29 cellular contexts compared by ENCODE assay signal in the genomic region with DNA sequence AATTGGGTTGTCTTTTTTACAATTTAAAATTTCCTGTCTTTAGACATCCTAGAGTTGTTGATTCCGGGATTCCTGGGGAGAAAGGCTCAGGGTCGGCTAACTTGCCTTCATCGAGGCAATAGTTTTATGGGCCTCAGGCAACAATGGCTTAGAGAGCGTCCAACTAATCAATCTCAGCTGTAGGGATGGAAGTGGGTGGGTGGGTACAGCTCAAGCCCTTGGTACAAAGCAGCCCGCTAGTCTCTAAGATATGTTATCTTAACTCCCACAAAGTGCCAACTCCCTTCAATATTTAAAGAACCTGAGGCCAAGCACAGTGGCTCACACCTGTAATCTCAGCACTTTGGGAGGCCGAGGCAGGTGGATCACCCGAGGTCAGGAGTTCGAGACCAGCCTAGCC. TPM values are rescaled to one million over a fixed set of nuclear protein-coding genes. Genes with fewer than 3 reads are reported as not detected.
"Had no signal": no experiment of that assay in that cellular context is flagged by ENCODE, and none has a peak within 500 bp of the region (broad histone marks: within the 10 kb centered on the region; RNA-seq: fewer than 3 reads in every experiment).

No MANE protein-coding gene starts in this region.

- H3K27me3 ChIP-seq: testis, thyroid gland, upper lobe of left lung, vagina had no signal

- H3K4me1 ChIP-seq: left ventricle myocardium inferior, pancreas, prostate gland, stomach, testis, thyroid gland, transverse colon, upper lobe of left lung, vagina had no signal

- DNase-seq: hypothalamus; immature natural killer cell; kidney; left ventricle myocardium inferior; midbrain; mucosa of descending colon; naive thymus-derived CD4-positive, alpha-beta T cell; nucleus accumbens; pancreas; retina; right cardiac atrium; stimulated activated CD4-positive, alpha-beta T cell treated with anti-CD3 and anti-CD28 coated beads, Interleukin-12 subunit alpha, Interleukin-12 subunit beta, amount 100 ng/mL, for 4 hours; stimulated activated CD4-positive, alpha-beta T cell treated with anti-CD3 and anti-CD28 coated beads, Interleukin-15, amount 100 ng/mL, for 24 hours; stimulated activated CD4-positive, alpha-beta T cell treated with anti-CD3 and anti-CD28 coated beads, Interleukin-2, amount 100 ng/mL, for 24 hours; stimulated activated CD4-positive, alpha-beta T cell treated with anti-CD3 and anti-CD28 coated beads, Interleukin-4, amount 100 ng/mL, for 1 hour; stimulated activated naive B cell treated with anti-CD40 and anti-IgM and Interleukin-4, amounts not matched to agents 10 μg/mL and 1 μg/mL and 100 μg/mL, for 72 hours; stimulated activated naive CD8-positive, alpha-beta T cell treated with anti-CD3 and anti-CD28 coated beads, Interleukin-15, Interleukin-2, amounts not matched to agents 100 U/mL and 50 U/mL, for 24 hours; stomach; testis; thyroid gland; transverse colon; upper lobe of left lung had no signal

- ATAC-seq: mucosa of descending colon; naive thymus-derived CD4-positive, alpha-beta T cell; natural killer cell treated with Interleukin-12 subunit alpha and Interleukin-12 subunit beta and Interleukin-15 and Interleukin-18, amount 100 ng/mL, for 72 hours; pancreas; right cardiac atrium; sciatic nerve; stimulated activated naive B cell treated with anti-CD40 and anti-IgM and Interleukin-4, amounts not matched to agents 10 μg/mL and 1 μg/mL and 100 μg/mL, for 72 hours; stimulated activated naive CD8-positive, alpha-beta T cell treated with anti-CD3 and anti-CD28 coated beads, Interleukin-15, Interleukin-2, amounts not matched to agents 100 U/mL and 50 U/mL, for 24 hours had no signal

- H3K4me3 Mint-ChIP-seq: immature natural killer cell; naive thymus-derived CD4-positive, alpha-beta T cell; natural killer cell treated with Interleukin-12 subunit alpha and Interleukin-12 subunit beta and Interleukin-15 and Interleukin-18, amount 100 ng/mL, for 72 hours; neural crest cell; stimulated activated naive B cell treated with anti-CD40 and anti-IgM and Interleukin-4, amounts not matched to agents 10 μg/mL and 1 μg/mL and 100 μg/mL, for 72 hours had no signal

- H3K27ac Mint-ChIP-seq: immature natural killer cell; naive thymus-derived CD4-positive, alpha-beta T cell; natural killer cell treated with Interleukin-12 subunit alpha and Interleukin-12 subunit beta and Interleukin-15 and Interleukin-18, amount 100 ng/mL, for 72 hours; stimulated activated naive B cell treated with anti-CD40 and anti-IgM and Interleukin-4, amounts not matched to agents 10 μg/mL and 1 μg/mL and 100 μg/mL, for 72 hours had no signal

- H3K4me3 ChIP-seq: left ventricle myocardium inferior, lung, mucosa of descending colon, pancreas, prostate gland, skin epidermis, stomach, testis, thyroid gland, transverse colon, upper lobe of left lung, vagina had no signal

- H3K4me1 Mint-ChIP-seq: immature natural killer cell; naive thymus-derived CD4-positive, alpha-beta T cell; stimulated activated naive B cell treated with anti-CD40 and anti-IgM and Interleukin-4, amounts not matched to agents 10 μg/mL and 1 μg/mL and 100 μg/mL, for 72 hours had no signal

- H3K36me3 ChIP-seq: left ventricle myocardium inferior, pancreas, prostate gland, stomach, thyroid gland, transverse colon, upper lobe of left lung, vagina had no signal

- H3K9me3 Mint-ChIP-seq: natural killer cell treated with Interleukin-12 subunit alpha and Interleukin-12 subunit beta and Interleukin-15 and Interleukin-18, amount 100 ng/mL, for 72 hours; neural crest cell had no signal

- H3K9me3 ChIP-seq: left ventricle myocardium inferior, mucosa of descending colon, pancreas, prostate gland, stomach, testis, thyroid gland, transverse colon, upper lobe of left lung, vagina had no signal

- H3K27ac ChIP-seq: left ventricle myocardium inferior, pancreas, prostate gland, skin epidermis, stomach, testis, thyroid gland, transverse colon, upper lobe of left lung, vagina had no signal

- H3K36me3 Mint-ChIP-seq: natural killer cell treated with Interleukin-12 subunit alpha and Interleukin-12 subunit beta and Interleukin-15 and Interleukin-18, amount 100 ng/mL, for 72 hours; stimulated activated naive B cell treated with anti-CD40 and anti-IgM and Interleukin-4, amounts not matched to agents 10 μg/mL and 1 μg/mL and 100 μg/mL, for 72 hours had no signal

RNA-seq across cellular contexts. Expression of gene FMN2, which starts 6.9 kb away (rescaled TPM):
- total RNA-seq: left ventricle myocardium inferior; naive thymus-derived CD4-positive, alpha-beta T cell; natural killer cell treated with Interleukin-12 subunit alpha and Interleukin-12 subunit beta and Interleukin-15 and Interleukin-18, amount 100 ng/mL, for 72 hours; vagina had no signal
- polyA plus RNA-seq: immature natural killer cell; naive thymus-derived CD4-positive, alpha-beta T cell had no signal
